16 cellular contexts compared by ENCODE assay signal in genomic region chr4:134628074-134628473, GRCh38.
A peak's percentile ranks its signal among the peaks of the same experiment; 100 is the strongest.
DNase-seq lines count a peak whose midpoint lies in the region; ATAC-seq and TF ChIP-seq lines count a peak whose summit lies in the region.
"Had no signal": no experiment of that assay in that cellular context is flagged by ENCODE, and none has a peak within 500 bp of the region (broad histone marks: within the 10 kb centered on the region; RNA-seq: fewer than 3 reads in every experiment).

No MANE protein-coding gene starts in this region.

- peak; percentile 70 for ATAC-seq in SK-N-SH treated with all-trans-retinoic acid at 6 μM for 48 hours
- no peak for ATAC-seq in GM19452 (IDR thresholded peaks at IDR 0.05; ENCODE audit: unreplicated experiment)
- ATAC-seq: GM23338 had no signal

- H3K36me3 ChIP-seq in neuronal stem cell (replicated peaks in 1 of 2; ENCODE audit: control insufficient read depth in 2 of 2, insufficient read depth in 2 of 2, low read length in 2 of 2): no peaks in the 10 kb centered on the region
- H3K36me3 ChIP-seq: BLaER1, Peyer's patch had no signal

- no peak overlapping the region for H2BK5ac ChIP-seq in neuronal stem cell (ENCODE audit: low read length)

- H2BK12ac ChIP-seq in neuronal stem cell (ENCODE audit: low read length): no peak overlapping the region

- no peaks in the 10 kb centered on the region for H3K9me3 ChIP-seq in neuronal stem cell (replicated peaks in 1 of 2; ENCODE audit: control insufficient read depth in 2 of 2, insufficient read depth in 1 of 2, low read depth in 1 of 2, low read length in 2 of 2)
- H3K9me3 ChIP-seq: BLaER1, Peyer's patch had no signal

- no peak overlapping the region for H3K14ac ChIP-seq in neuronal stem cell (ENCODE audit: low read length)

- no peak overlapping the region for H2BK15ac ChIP-seq in neuronal stem cell (ENCODE audit: low read length)

- no peak overlapping the region for H2BK120ac ChIP-seq in neuronal stem cell (ENCODE audit: low read depth, low read length)

- peak; percentile 52 for DNase-seq in GM04504 (ENCODE audit: low read depth)
- peak; percentile 19 for DNase-seq in epidermal melanocyte (ENCODE audit: insufficient read length, low spot score)
- DNase-seq in neuronal stem cell (ENCODE audit: low spot score): no peak
- DNase-seq in activated gamma-delta T cell (lab: John Stamatoyannopoulos, UW): no peak
- DNase-seq in C1 segment of cervical spinal cord (lab: John Stamatoyannopoulos, UW): no peak
- DNase-seq in AML-193 (lab: John Stamatoyannopoulos, UW): no peak
- DNase-seq: KG1, NCI-H1092, NCI-H187, SHP77 had no signal

- H2AFZ ChIP-seq in neuronal stem cell (ENCODE audit: low read length): peak overlapping the region; percentile 55
- H2AFZ ChIP-seq: GM23338 had no signal

- H3K79me1 ChIP-seq in neuronal stem cell (ENCODE audit: low read depth, low read length): no peaks in the 10 kb centered on the region

- H3K18ac ChIP-seq in neuronal stem cell (ENCODE audit: low read length): no peak overlapping the region

- no peak overlapping the region for H3K27ac ChIP-seq in neuronal stem cell (replicated peaks; ENCODE audit: low read length)
- H3K27ac ChIP-seq: BLaER1, HL-60, Peyer's patch had no signal

- H4K91ac ChIP-seq in neuronal stem cell (ENCODE audit: low read depth, low read length, poor library complexity): no peak overlapping the region

- no peak overlapping the region for H3K9ac ChIP-seq in neuronal stem cell (ENCODE audit: low read depth, low read length, poor library complexity)
- H3K9ac ChIP-seq: BLaER1 had no signal

- H3K4me3 ChIP-seq in neuronal stem cell (ENCODE audit: low read length in 2 of 2): no peak overlapping the region
- H3K4me3 ChIP-seq: BLaER1, GM23338, Peyer's patch had no signal

- H3K4me1 ChIP-seq in neuronal stem cell (ENCODE audit: control insufficient read depth in 2 of 2, insufficient read depth in 1 of 2, low read depth in 1 of 2, low read length in 2 of 2): peaks cover 6 to 7% of the 10 kb centered on the region in 2 donors
- H3K4me1 ChIP-seq: BLaER1 had no signal

- H4K8ac ChIP-seq in neuronal stem cell (ENCODE audit: low read depth, low read length): no peak overlapping the region

- no peak overlapping the region for H3K23ac ChIP-seq in neuronal stem cell (ENCODE audit: low read depth, low read length, poor library complexity)

- H3K4ac ChIP-seq in neuronal stem cell (ENCODE audit: low read length): no peak overlapping the region

- H3K4me2 ChIP-seq in neuronal stem cell (ENCODE audit: insufficient read depth, low read length, poor library complexity, severe bottlenecking): no peak overlapping the region
- H3K4me2 ChIP-seq: BLaER1, GM23338 had no signal

- no peaks in the 10 kb centered on the region for H3K27me3 ChIP-seq in neuronal stem cell (ENCODE audit: control insufficient read depth in 3 of 3, insufficient read depth in 3 of 3, low read depth in 1 of 3, low read length in 3 of 3)
- H3K27me3 ChIP-seq: BLaER1, Peyer's patch had no signal

- no peak overlapping the region for H2AK5ac ChIP-seq in neuronal stem cell (ENCODE audit: low read depth, low read length)

TF ChIP-seq in SK-N-SH treated with all-trans-retinoic acid at 6 μM for 48 hours, 23 proteins besides CTCF, POLR2A, EP300 and RAD21:
- TF ChIP-seq, protein P1, sequence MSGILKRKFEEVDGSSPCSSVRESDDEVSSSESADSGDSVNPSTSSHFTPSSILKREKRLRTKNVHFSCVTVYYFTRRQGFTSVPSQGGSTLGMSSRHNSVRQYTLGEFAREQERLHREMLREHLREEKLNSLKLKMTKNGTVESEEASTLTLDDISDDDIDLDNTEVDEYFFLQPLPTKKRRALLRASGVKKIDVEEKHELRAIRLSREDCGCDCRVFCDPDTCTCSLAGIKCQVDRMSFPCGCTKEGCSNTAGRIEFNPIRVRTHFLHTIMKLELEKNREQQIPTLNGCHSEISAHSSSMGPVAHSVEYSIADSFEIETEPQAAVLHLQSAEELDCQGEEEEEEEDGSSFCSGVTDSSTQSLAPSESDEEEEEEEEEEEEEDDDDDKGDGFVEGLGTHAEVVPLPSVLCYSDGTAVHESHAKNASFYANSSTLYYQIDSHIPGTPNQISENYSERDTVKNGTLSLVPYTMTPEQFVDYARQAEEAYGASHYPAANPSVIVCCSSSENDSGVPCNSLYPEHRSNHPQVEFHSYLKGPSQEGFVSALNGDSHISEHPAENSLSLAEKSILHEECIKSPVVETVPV (CRISPR knock-in tag; IDR thresholded peaks at IDR 0.05): no peak
- TF ChIP-seq ARNTL (CRISPR knock-in tag; IDR thresholded peaks at IDR 0.05; ENCODE audit: borderline replicate concordance, low read depth) (no peak), ZFP3 (CRISPR knock-in tag; IDR thresholded peaks at IDR 0.05) (no peak), BACH2 (CRISPR knock-in tag; IDR thresholded peaks at IDR 0.05; ENCODE audit: borderline replicate concordance) (no peak), ZFP30 (CRISPR knock-in tag; IDR thresholded peaks at IDR 0.05) (no peak)

Comparison
In these comparisons a context has a peak if more than half of its experiments do, and no peak if none do; other contexts are left out.
1. DNase-seq: peak in GM04504 (single experiment) and epidermal melanocyte (single experiment); none in neuronal stem cell (single experiment), activated gamma-delta T cell (single experiment), C1 segment of cervical spinal cord (0 of 14) and AML-193 (0 of 2).